Comparison of ENCODE assay signal across 1 cellular context in genomic region chr22:28711820-28712777, GRCh38.
A peak's percentile ranks its signal among the peaks of the same experiment; 100 is the strongest.
TF ChIP-seq lines count a peak whose summit lies in the region.

No MANE protein-coding gene starts in this region.

TF ChIP-seq in HepG2, 621 proteins besides CTCF, POLR2A, EP300 and RAD21 (continued from another document and continues in another):
- no peak for TF ChIP-seq AKNA (CRISPR knock-in tag; IDR thresholded peaks at IDR 0.05; ENCODE audit: borderline replicate concordance)
- no peak for TF ChIP-seq ZNF746 (CRISPR knock-in tag; IDR thresholded peaks at IDR 0.05)
- no peak for TF ChIP-seq PRDM4 (CRISPR knock-in tag; IDR thresholded peaks at IDR 0.05; ENCODE audit: borderline replicate concordance)
- peak; percentile 32; the same call in 1 of the 2 replicates for TF ChIP-seq ZKSCAN8 (CRISPR knock-in tag; IDR thresholded peaks at IDR 0.05; ENCODE audit: borderline replicate concordance)
- no peak for TF ChIP-seq ZNF414 (CRISPR knock-in tag; IDR thresholded peaks at IDR 0.05)
- TF ChIP-seq MAZ (IDR thresholded peaks at IDR 0.05; ENCODE audit: borderline replicate concordance, low read depth, low read length) = no peak
- TF ChIP-seq MAZ (CRISPR knock-in tag; IDR thresholded peaks at IDR 0.05; ENCODE audit: low read depth) = no peak
- no peak for TF ChIP-seq ZBTB46 (CRISPR knock-in tag; IDR thresholded peaks at IDR 0.05; ENCODE audit: borderline replicate concordance)
- TF ChIP-seq ZNF275 (CRISPR knock-in tag; IDR thresholded peaks at IDR 0.05; ENCODE audit: borderline replicate concordance) = no peak
- TF ChIP-seq ZNF576 (CRISPR knock-in tag; IDR thresholded peaks at IDR 0.05) = no peak
- no peak for TF ChIP-seq ZBTB42 (CRISPR knock-in tag; IDR thresholded peaks at IDR 0.05)
- TF ChIP-seq ZGPAT (CRISPR knock-in tag; IDR thresholded peaks at IDR 0.05) = peak; percentile 42
- no peak for TF ChIP-seq ZNF121 (CRISPR knock-in tag; IDR thresholded peaks at IDR 0.05)
- TF ChIP-seq ELF3 (CRISPR knock-in tag; IDR thresholded peaks at IDR 0.05) = no peak; the same call in 1 of the 2 replicates
- no peak for TF ChIP-seq ZNF446 (CRISPR knock-in tag; IDR thresholded peaks at IDR 0.05)
- TF ChIP-seq ZNF318 (CRISPR knock-in tag; IDR thresholded peaks at IDR 0.05) = no peak
- TF ChIP-seq SMC3 (IDR thresholded peaks at IDR 0.05; ENCODE audit: low read length) = peak; percentile 7
- no peak for TF ChIP-seq ZNF180 (CRISPR knock-in tag; IDR thresholded peaks at IDR 0.05; ENCODE audit: borderline replicate concordance, low read depth)
- TF ChIP-seq PHF21A (CRISPR knock-in tag; IDR thresholded peaks at IDR 0.05) = peak; percentile 84
- TF ChIP-seq ZNF337 (CRISPR knock-in tag; IDR thresholded peaks at IDR 0.05; ENCODE audit: borderline replicate concordance, low read depth) = no peak
- TF ChIP-seq DZIP1 (CRISPR knock-in tag; IDR thresholded peaks at IDR 0.05) = no peak
- TF ChIP-seq TFDP1 (CRISPR knock-in tag; IDR thresholded peaks at IDR 0.05; ENCODE audit: borderline replicate concordance) = no peak
- TF ChIP-seq GTF2F1 (IDR thresholded peaks at IDR 0.05; ENCODE audit: low read length) = no peak
- peak; percentile 64 for TF ChIP-seq HNF4A (CRISPR knock-in tag; IDR thresholded peaks at IDR 0.05)
- TF ChIP-seq JUNB (CRISPR knock-in tag; IDR thresholded peaks at IDR 0.05; ENCODE audit: borderline replicate concordance) = no peak
- no peak for TF ChIP-seq MAF1 (CRISPR knock-in tag; IDR thresholded peaks at IDR 0.05; ENCODE audit: borderline replicate concordance)
- no peak for TF ChIP-seq IKZF4 (CRISPR knock-in tag; IDR thresholded peaks at IDR 0.05; ENCODE audit: borderline replicate concordance, low read depth, not compliant biosample characterization)
